14 cellular contexts compared by ENCODE assay signal in the genomic region with DNA sequence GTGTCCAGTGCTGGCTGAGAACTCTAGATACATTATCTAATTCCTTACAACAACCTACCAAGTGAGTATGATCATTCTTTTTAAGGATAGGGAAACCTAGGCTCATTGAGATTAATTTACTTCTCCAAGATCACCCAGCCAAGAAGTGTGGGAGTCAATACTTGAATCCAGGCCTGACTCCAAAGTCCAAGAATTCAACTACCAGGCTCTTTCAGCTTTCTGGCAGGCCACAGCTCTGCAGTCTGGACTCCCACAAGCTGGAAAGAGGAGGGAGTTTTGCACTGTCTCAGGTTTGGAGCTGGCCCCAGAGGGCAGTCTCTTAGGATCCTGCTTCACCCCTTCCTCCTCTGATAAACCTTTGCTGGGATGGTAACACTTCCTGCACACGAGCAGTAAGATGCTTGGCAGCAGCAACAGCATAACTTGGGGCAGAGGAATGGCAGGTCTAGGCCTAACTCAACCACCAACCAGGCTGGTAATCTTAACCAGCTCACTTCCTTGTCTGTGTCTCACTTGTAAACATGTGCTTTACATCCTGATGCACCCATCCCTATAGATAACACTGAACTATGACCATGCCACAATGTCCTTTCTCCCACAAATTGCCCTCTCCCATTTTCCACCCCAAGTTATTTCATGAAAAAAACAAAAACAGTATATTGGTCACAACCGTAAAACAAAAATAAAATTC.
DNase-seq lines count a peak whose midpoint lies in the region; ATAC-seq and TF ChIP-seq lines count a peak whose summit lies in the region.
"Had no signal": no experiment of that assay in that cellular context is flagged by ENCODE, and none has a peak within 500 bp of the region (broad histone marks: within the 10 kb centered on the region; RNA-seq: fewer than 3 reads in every experiment).

No MANE protein-coding gene starts in this region.

- WGBS in right lobe of liver (ENCODE audit: insufficient coverage, low coverage, low lambda C conversion rate, missing lambda C conversion rate) = 81% methylated on average over 1 of the region's 2 CpGs

- no peaks in the 10 kb centered on the region for H3K27me3 Mint-ChIP-seq in nephron (ENCODE audit: low read depth)
- peaks cover 34% of the 10 kb centered on the region for H3K27me3 Mint-ChIP-seq in activated CD4-positive, alpha-beta T cell treated with anti-CD3 and anti-CD28 coated beads, Interleukin-2, amount 10 ng/mL, durations not matched to agents 7 days and 5 days

- intact Hi-C loops in right lobe of liver (cut with DNase I) = no loop called here

- CTCF ChIA-PET in activated CD4-positive, alpha-beta T cell treated with anti-CD3 and anti-CD28 coated beads, Interleukin-2, amount 10 ng/mL, durations not matched to agents 7 days and 5 days (lab: Charles Lee) = interaction anchor here (1.1 kb wide), 1 partner anchor 25 kb away, joined by 3 read pairs; no protein-coding TSS in a partner anchor

- no peaks in the 10 kb centered on the region for H3K9me3 Mint-ChIP-seq in nephron
- H3K9me3 Mint-ChIP-seq in activated CD4-positive, alpha-beta T cell treated with anti-CD3 and anti-CD28 coated beads, Interleukin-2, amount 10 ng/mL, durations not matched to agents 7 days and 5 days = no peaks in the 10 kb centered on the region

- H3K27ac ChIP-seq in right lobe of liver = no peak overlapping the region
- H3K27ac ChIP-seq: BLaER1 treated with 17β-estradiol and CSF1 and Interleukin-3, amounts not matched to agents 10 nM and 100 nM had no signal

- POLR2A ChIA-PET in activated CD4-positive, alpha-beta T cell treated with anti-CD3 and anti-CD28 coated beads, Interleukin-2, amount 10 ng/mL, durations not matched to agents 7 days and 5 days (lab: Charles Lee) = no interaction called here

- no peak overlapping the region for H3K4me3 Mint-ChIP-seq in nephron
- H3K4me3 Mint-ChIP-seq in activated CD4-positive, alpha-beta T cell treated with anti-CD3 and anti-CD28 coated beads, Interleukin-2, amount 10 ng/mL, durations not matched to agents 7 days and 5 days = no peak overlapping the region
- H3K4me3 Mint-ChIP-seq: CD4-positive, CD25-positive, alpha-beta regulatory T cell; GM23338 had no signal

- peaks cover 14% of the 10 kb centered on the region for H3K36me3 Mint-ChIP-seq in nephron (ENCODE audit: low read depth)
- no peaks in the 10 kb centered on the region for H3K36me3 Mint-ChIP-seq in activated CD4-positive, alpha-beta T cell treated with anti-CD3 and anti-CD28 coated beads, Interleukin-2, amount 10 ng/mL, durations not matched to agents 7 days and 5 days (ENCODE audit: low read depth)
- H3K36me3 Mint-ChIP-seq: CD4-positive, CD25-positive, alpha-beta regulatory T cell had no signal

- no peaks in the 10 kb centered on the region for H3K27me3 ChIP-seq in right lobe of liver
- H3K27me3 ChIP-seq: BLaER1 treated with 17β-estradiol and CSF1 and Interleukin-3, amounts not matched to agents 10 nM and 100 nM had no signal

- peak; percentile 37 to 93 (median 48) for ATAC-seq in right lobe of liver
- no peak for ATAC-seq in GM18870 (IDR thresholded peaks at IDR 0.05; ENCODE audit: unreplicated experiment)
- ATAC-seq in GM21381 (IDR thresholded peaks at IDR 0.05; ENCODE audit: unreplicated experiment) = no peak
- ATAC-seq: GM23338 had no signal

- no peaks in the 10 kb centered on the region for H3K36me3 ChIP-seq in right lobe of liver
- H3K36me3 ChIP-seq: BLaER1 treated with 17β-estradiol and CSF1 and Interleukin-3, amounts not matched to agents 10 nM and 100 nM had no signal

- no peak overlapping the region for H3K4me3 ChIP-seq in right lobe of liver
- H3K4me3 ChIP-seq: BLaER1 treated with 17β-estradiol and CSF1 and Interleukin-3, amounts not matched to agents 10 nM and 100 nM; GM23338 had no signal

- DNase-seq in NCI-H226 (peak; percentile 56), astrocyte of the hippocampus (ENCODE audit: low read depth, low spot score) (peak; percentile 18), right lobe of liver (no peak), NCI-H748 (lab: John Stamatoyannopoulos, UW; ENCODE audit: unreplicated experiment) (no peak)
- no peak for DNase-seq in activated CD4-positive, alpha-beta T cell treated with anti-CD3 and anti-CD28 coated beads, Interleukin-2, amount 10 ng/mL, durations not matched to agents 7 days and 5 days
- DNase-seq: ACHN; CD4-positive, CD25-positive, alpha-beta regulatory T cell; DMS 273 treated with DMSO at 0.1 percent for 48 hours; H7 had no signal

- no peak for TF ChIP-seq CTCF in right lobe of liver (IDR thresholded peaks at IDR 0.05)
- TF ChIP-seq CTCF in nephron (IDR thresholded peaks at IDR 0.05; ENCODE audit: unreplicated experiment in 3 of 3) = no peak

- H3K9me3 ChIP-seq in right lobe of liver = no peaks in the 10 kb centered on the region

- H3K27ac Mint-ChIP-seq in nephron = peak overlapping the region in 2 of 3 experiments; percentile 58 to 61
- no peak overlapping the region for H3K27ac Mint-ChIP-seq in activated CD4-positive, alpha-beta T cell treated with anti-CD3 and anti-CD28 coated beads, Interleukin-2, amount 10 ng/mL, durations not matched to agents 7 days and 5 days
- H3K27ac Mint-ChIP-seq: CD4-positive, CD25-positive, alpha-beta regulatory T cell; GM23338 had no signal

- peaks cover 0 to 6% (median 0%) of the 10 kb centered on the region in 4 donors for H3K4me1 ChIP-seq in right lobe of liver

- peaks cover 55% of the 10 kb centered on the region for H3K4me1 Mint-ChIP-seq in nephron
- no peaks in the 10 kb centered on the region for H3K4me1 Mint-ChIP-seq in activated CD4-positive, alpha-beta T cell treated with anti-CD3 and anti-CD28 coated beads, Interleukin-2, amount 10 ng/mL, durations not matched to agents 7 days and 5 days
- H3K4me1 Mint-ChIP-seq: CD4-positive, CD25-positive, alpha-beta regulatory T cell; GM23338 had no signal

- no peak for TF ChIP-seq POLR2A in right lobe of liver (IDR thresholded peaks at IDR 0.05)

Comparison
In these comparisons a context has a peak if more than half of its experiments do, and no peak if none do; other contexts are left out.
1. DNase-seq: peak in NCI-H226 (single experiment) and astrocyte of the hippocampus (single experiment); none in right lobe of liver (0 of 3), activated CD4-positive, alpha-beta T cell treated with anti-CD3 and anti-CD28 coated beads, Interleukin-2, amount 10 ng/mL, durations not matched to agents 7 days and 5 days (single experiment) and NCI-H748 (single experiment).
2. ATAC-seq: peak in right lobe of liver (4 of 4); none in GM18870 (single experiment) and GM21381 (single experiment).